In the genomic region with DNA sequence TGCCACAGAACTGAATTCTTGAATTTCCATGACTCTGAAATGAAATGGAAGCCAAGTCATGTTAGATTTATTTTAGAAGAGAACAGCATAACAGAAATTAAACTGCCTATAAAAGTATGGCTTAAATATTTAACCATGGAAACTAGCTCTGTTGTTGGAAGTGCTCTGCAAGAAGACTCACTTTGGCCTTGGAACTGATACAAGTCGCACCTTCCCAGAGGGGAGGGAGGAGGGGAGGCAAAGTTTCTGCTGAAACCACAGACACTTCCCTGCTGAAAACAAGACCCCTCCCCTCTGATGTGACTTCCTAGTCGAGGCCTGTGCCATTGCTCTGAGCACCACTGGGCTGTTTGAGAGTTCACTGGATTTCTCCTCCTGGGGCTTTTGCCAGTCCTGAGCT, we compare ENCODE assay signal across 2 cellular contexts.
TF ChIP-seq lines count a peak whose summit lies in the region.

No MANE protein-coding gene starts in this region.

TF ChIP-seq in HCT116, 20 proteins besides CTCF, POLR2A, EP300 and RAD21 (continued from another document):
- TF ChIP-seq EZH2 (IDR thresholded peaks at IDR 0.05) = no peak
- TF ChIP-seq SRF (IDR thresholded peaks at IDR 0.05; ENCODE audit: low read depth) = no peak
- no peak for TF ChIP-seq YY1 (IDR thresholded peaks at IDR 0.05; ENCODE audit: extremely low read depth, insufficient replicate concordance, low read depth, low read length)

TF ChIP-seq in K562, 482 proteins besides CTCF, POLR2A, EP300 and RAD21 (continued from another document):
- TF ChIP-seq, protein P1, sequence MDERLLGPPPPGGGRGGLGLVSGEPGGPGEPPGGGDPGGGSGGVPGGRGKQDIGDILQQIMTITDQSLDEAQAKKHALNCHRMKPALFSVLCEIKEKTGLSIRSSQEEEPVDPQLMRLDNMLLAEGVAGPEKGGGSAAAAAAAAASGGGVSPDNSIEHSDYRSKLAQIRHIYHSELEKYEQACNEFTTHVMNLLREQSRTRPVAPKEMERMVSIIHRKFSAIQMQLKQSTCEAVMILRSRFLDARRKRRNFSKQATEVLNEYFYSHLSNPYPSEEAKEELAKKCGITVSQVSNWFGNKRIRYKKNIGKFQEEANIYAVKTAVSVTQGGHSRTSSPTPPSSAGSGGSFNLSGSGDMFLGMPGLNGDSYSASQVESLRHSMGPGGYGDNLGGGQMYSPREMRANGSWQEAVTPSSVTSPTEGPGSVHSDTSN (CRISPR knock-in tag; IDR thresholded peaks at IDR 0.05; ENCODE audit: low read depth) = no peak
- TF ChIP-seq, protein P1 (tag; conservative IDR thresholded peaks at IDR 0.05; ENCODE audit: low read depth) = no peak
- TF ChIP-seq MCM3 (IDR thresholded peaks at IDR 0.05) (no peak), NCOA6 (IDR thresholded peaks at IDR 0.05) (no peak), ZKSCAN8 (CRISPR knock-in tag; IDR thresholded peaks at IDR 0.05) (no peak), PHB2 (IDR thresholded peaks at IDR 0.05; ENCODE audit: low read depth) (no peak), ILK (tag; IDR thresholded peaks at IDR 0.05; ENCODE audit: borderline replicate concordance, low read depth) (no peak), POLR3G (IDR thresholded peaks at IDR 0.05; ENCODE audit: extremely low read depth, insufficient read length, insufficient replicate concordance) (no peak), ZNF146 (CRISPR knock-in tag; IDR thresholded peaks at IDR 0.05; ENCODE audit: unreplicated experiment) (no peak), CHD1 (IDR thresholded peaks at IDR 0.05; ENCODE audit: low read length) (no peak)
- TF ChIP-seq, protein P2, sequence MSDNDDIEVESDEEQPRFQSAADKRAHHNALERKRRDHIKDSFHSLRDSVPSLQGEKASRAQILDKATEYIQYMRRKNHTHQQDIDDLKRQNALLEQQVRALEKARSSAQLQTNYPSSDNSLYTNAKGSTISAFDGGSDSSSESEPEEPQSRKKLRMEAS (CRISPR knock-in tag; IDR thresholded peaks at IDR 0.05) = no peak
